ENCODE assay signal across 8 cellular contexts in genomic region chr10:30455816-30456215, GRCh38. TPM values are rescaled to one million over a fixed set of nuclear protein-coding genes. Genes with fewer than 3 reads are reported as not detected.
DNase-seq lines count a peak whose midpoint lies in the region; ATAC-seq and TF ChIP-seq lines count a peak whose summit lies in the region.

No MANE protein-coding gene starts in this region.

- H3K4me1 ChIP-seq in gastroesophageal sphincter (peaks cover 18 to 66% (median 45%) of the 10 kb centered on the region in 3 donors), upper lobe of left lung (peaks cover 39 to 62% (median 55%) of the 10 kb centered on the region in 4 donors)

- no peak overlapping the region for H3K4me3 Mint-ChIP-seq in activated T-cell treated with anti-CD3 and anti-CD28 coated beads, Interleukin-2, amount 50 U/mL, for 24 hours

- H3K27ac ChIP-seq in HL-60 (replicated peaks) (peak overlapping the region; percentile 74), gastroesophageal sphincter (peak overlapping the region; percentile 82 to 87 (median 86)), upper lobe of left lung (peak overlapping the region; percentile 57 to 85 (median 74))

- TF ChIP-seq CTCF in HL-60 (IDR thresholded peaks at IDR 0.05; ENCODE audit: insufficient read depth, low read length) (no peak), gastroesophageal sphincter (IDR thresholded peaks at IDR 0.05) (no peak), upper lobe of left lung (IDR thresholded peaks at IDR 0.05) (no peak), GM20000 (IDR thresholded peaks at IDR 0.05; ENCODE audit: extremely low read depth, missing control alignments) (no peak)

- H3K4me1 Mint-ChIP-seq in activated T-cell treated with anti-CD3 and anti-CD28 coated beads, Interleukin-2, amount 50 U/mL, for 24 hours (ENCODE audit: low read depth): peaks cover 27% of the 10 kb centered on the region

- H3K36me3 ChIP-seq in gastroesophageal sphincter (peaks cover 0 to 60% of the 10 kb centered on the region in 2 donors), upper lobe of left lung (peaks cover 41 to 83% (median 54%) of the 10 kb centered on the region in 4 donors)

- TF ChIP-seq POLR2A in gastroesophageal sphincter (IDR thresholded peaks at IDR 0.05): no peak
- TF ChIP-seq POLR2A in upper lobe of left lung (IDR thresholded peaks at IDR 0.05): no peak

- H3K9me3 Mint-ChIP-seq in activated T-cell treated with anti-CD3 and anti-CD28 coated beads, Interleukin-2, amount 50 U/mL, for 24 hours: no peaks in the 10 kb centered on the region

- H3K36me3 Mint-ChIP-seq in activated T-cell treated with anti-CD3 and anti-CD28 coated beads, Interleukin-2, amount 50 U/mL, for 24 hours (ENCODE audit: low read depth): peaks cover 66% of the 10 kb centered on the region

- 100% methylated on average over 1 of the region's 4 CpGs for WGBS in gastroesophageal sphincter (ENCODE audit: low coverage in 1 of 2), 2 donors
- WGBS in upper lobe of left lung, 2 donors: 48 to 73% methylated on average over 3 to 4 of the region's 4 CpGs

- peak overlapping the region; percentile 48 for H3K27ac Mint-ChIP-seq in activated T-cell treated with anti-CD3 and anti-CD28 coated beads, Interleukin-2, amount 50 U/mL, for 24 hours

- ATAC-seq in gastroesophageal sphincter: no peak
- ATAC-seq in upper lobe of left lung (ENCODE audit: low FRiP score in 2 of 2): peak in 1 of 2 donors; percentile 23

- H3K9me3 ChIP-seq in gastroesophageal sphincter: no peaks in the 10 kb centered on the region
- H3K9me3 ChIP-seq in upper lobe of left lung: no peaks in the 10 kb centered on the region

- H3K27me3 ChIP-seq in HL-60 (ENCODE audit: insufficient read depth, poor library complexity, severe bottlenecking) (no peaks in the 10 kb centered on the region), gastroesophageal sphincter (no peaks in the 10 kb centered on the region), upper lobe of left lung (no peaks in the 10 kb centered on the region)

- no peaks in the 10 kb centered on the region for H3K27me3 Mint-ChIP-seq in activated T-cell treated with anti-CD3 and anti-CD28 coated beads, Interleukin-2, amount 50 U/mL, for 24 hours

- TF ChIP-seq EP300 in gastroesophageal sphincter (IDR thresholded peaks at IDR 0.05) (no peak), upper lobe of left lung (IDR thresholded peaks at IDR 0.05) (no peak)

- no peak for DNase-seq in activated T-cell treated with anti-CD3 and anti-CD28 coated beads, Interleukin-2, amount 50 U/mL, for 24 hours
- DNase-seq in activated T-cell treated with anti-CD3 and anti-CD28 coated beads for 4 hours (no peak), HL-60 (ENCODE audit: low read depth in 1 of 2, low spot score in 1 of 2) (peak in 1 of 2 experiments; percentile 43), upper lobe of left lung (peak in 1 of 2 donors; percentile 47), retina (no peak), GM20000 (ENCODE audit: low spot score) (no peak)
- no peak for DNase-seq in effector CD8-positive, alpha-beta T cell (lab: John Stamatoyannopoulos, UW)

- H3K4me3 ChIP-seq in HL-60 (replicated peaks; ENCODE audit: insufficient read depth, low read length): no peak overlapping the region
- H3K4me3 ChIP-seq in gastroesophageal sphincter: no peak overlapping the region
- H3K4me3 ChIP-seq in upper lobe of left lung: no peak overlapping the region

RNA-seq across cellular contexts. Expression of gene MAP3K8, which starts 21.8 kb away (rescaled TPM):
- total RNA-seq in gastroesophageal sphincter (10 to 100 TPM; 18.4 to 63.8 (median 28.5) TPM), upper lobe of left lung (10 to 100 TPM; 32.5 to 71.2 (median 42.8) TPM)
